In the genomic region with DNA sequence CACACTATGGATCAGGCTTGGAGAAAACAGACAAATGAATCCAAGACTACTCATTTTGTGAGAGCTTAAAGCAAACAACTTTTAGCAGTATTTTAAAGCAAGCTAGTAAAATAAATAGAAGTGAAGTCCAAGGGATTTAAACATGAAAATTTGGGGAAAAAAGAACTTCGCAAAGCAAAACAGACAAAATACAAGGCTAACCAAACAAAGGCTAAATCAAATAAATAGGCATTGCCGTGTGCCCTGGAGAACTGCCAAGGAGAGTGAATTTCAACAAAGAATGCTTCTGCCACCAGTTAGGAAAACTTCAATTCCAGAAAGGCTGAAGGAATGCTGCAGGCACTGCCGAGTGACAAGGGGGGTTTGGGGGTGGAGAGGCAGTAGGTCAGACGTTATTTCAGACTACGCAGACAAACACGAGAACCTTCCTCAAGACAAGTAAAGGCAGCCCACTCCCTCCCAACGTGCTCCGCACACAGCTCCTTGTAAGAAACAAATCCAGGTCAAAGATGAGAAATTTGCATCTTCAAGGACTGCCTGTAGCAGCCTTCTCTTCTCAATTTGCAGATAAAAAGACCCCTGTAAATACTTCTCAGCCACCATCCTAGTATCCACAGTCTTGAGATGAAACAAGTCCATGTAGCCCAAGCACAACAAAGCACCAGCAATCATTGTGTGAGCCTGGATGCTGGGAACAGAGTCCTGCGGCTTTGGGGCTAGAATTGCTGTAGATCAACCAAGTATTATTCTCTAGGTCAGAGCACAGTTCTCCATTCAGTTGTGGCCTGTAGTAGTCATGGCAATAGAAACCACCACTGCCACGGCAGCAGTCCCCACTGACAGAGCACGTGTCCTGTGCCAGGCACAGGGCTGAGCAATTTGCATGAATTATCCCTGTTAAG, we compare ENCODE assay signal across 7 cellular contexts. TPM values are rescaled to one million over a fixed set of nuclear protein-coding genes. Genes with fewer than 3 reads are reported as not detected.
DNase-seq lines count a peak whose midpoint lies in the region; ATAC-seq, FAIRE-seq and TF ChIP-seq lines count a peak whose summit lies in the region.

No MANE protein-coding gene starts in this region.

- H3K36me3 ChIP-seq in ascending aorta (no peaks in the 10 kb centered on the region), kidney (ENCODE audit: control insufficient read depth in 1 of 2, insufficient read depth in 2 of 2, low read length in 2 of 2) (no peaks in the 10 kb centered on the region), subcutaneous abdominal adipose tissue (ENCODE audit: control insufficient read depth in 5 of 5, insufficient read depth in 5 of 5, low read length in 5 of 5) (no peaks in the 10 kb centered on the region)

- no peak for TF ChIP-seq CTCF in ascending aorta (IDR thresholded peaks at IDR 0.05)
- TF ChIP-seq CTCF in kidney (IDR thresholded peaks at IDR 0.05; ENCODE audit: borderline replicate concordance, extremely low read depth, insufficient read depth): no peak

- H3K4me1 ChIP-seq in ascending aorta (peaks cover 0 to 23% of the 10 kb centered on the region in 2 donors), kidney (ENCODE audit: control insufficient read depth in 1 of 2, insufficient read depth in 1 of 2, low read depth in 1 of 2, low read length in 2 of 2) (peaks cover 0 to 5% of the 10 kb centered on the region in 2 donors), subcutaneous abdominal adipose tissue (ENCODE audit: control insufficient read depth in 5 of 5, insufficient read depth in 5 of 5, low read length in 5 of 5) (peaks cover 4 to 36% (median 26%) of the 10 kb centered on the region in 5 donors)

- H3K4me3 ChIP-seq in ascending aorta (peak overlapping the region in 1 of 2 donors; percentile 10), kidney (ENCODE audit: low read length in 2 of 2) (peak overlapping the region; percentile 30 to 33), subcutaneous abdominal adipose tissue (ENCODE audit: low read depth in 1 of 5, low read length in 5 of 5) (no peak overlapping the region)

- H3K27me3 ChIP-seq in ascending aorta: no peaks in the 10 kb centered on the region
- no peaks in the 10 kb centered on the region for H3K27me3 ChIP-seq in subcutaneous abdominal adipose tissue (ENCODE audit: control insufficient read depth in 5 of 5, insufficient read depth in 4 of 5, low read length in 5 of 5)

- intact Hi-C loops in ascending aorta (cut with DNase I) (loop anchor here (2.0 to 10.0 kb wide), 9 partner anchors 64 to 869 kb away; partner anchors contain the start of gene FOXN3), kidney (cut with DNase I) (loop anchor here (10.0 kb wide), 1 partner anchor 886 kb away; no protein-coding TSS in a partner anchor)

- H3K9me3 ChIP-seq in ascending aorta: no peaks in the 10 kb centered on the region
- H3K9me3 ChIP-seq in kidney (ENCODE audit: control insufficient read depth in 1 of 2, low read length in 2 of 2): no peaks in the 10 kb centered on the region
- H3K9me3 ChIP-seq in subcutaneous abdominal adipose tissue (ENCODE audit: control insufficient read depth in 5 of 5, low read length in 5 of 5): no peaks in the 10 kb centered on the region

- ATAC-seq in HG03469 (IDR thresholded peaks at IDR 0.05; ENCODE audit: unreplicated experiment): peak; percentile 53
- ATAC-seq in HG03521 (IDR thresholded peaks at IDR 0.05; ENCODE audit: unreplicated experiment): no peak
- no peak for ATAC-seq in GM19467 (IDR thresholded peaks at IDR 0.05; ENCODE audit: unreplicated experiment)

- in situ Hi-C loops in ACHN (cut with HindIII; ENCODE audit: low pct_ligation_motif_present, low pct_unique_long_range_greater_than_20kb, low sequenced_read_pairs): no loop called here

- DNase-seq in ascending aorta (ENCODE audit: low spot score in 2 of 2) (peak in 1 of 2 donors; percentile 71), kidney (no peak), ACHN (no peak)

- no peak for FAIRE-seq in kidney (lab: Jason Lieb, UNC)

- peak overlapping the region; percentile 37 to 48 for H3K27ac ChIP-seq in ascending aorta
- peak overlapping the region in 1 of 2 donors; percentile 54 for H3K27ac ChIP-seq in kidney (ENCODE audit: low read depth in 2 of 2, low read length in 2 of 2)
- peak overlapping the region; percentile 89 for H3K27ac ChIP-seq in subcutaneous abdominal adipose tissue (ENCODE audit: low read depth, low read length)

- peak overlapping the region in 1 of 2 donors; percentile 13 for H3K9ac ChIP-seq in kidney (ENCODE audit: low read length in 2 of 2)
- peak overlapping the region in 2 of 5 donors; percentile 54 to 72 for H3K9ac ChIP-seq in subcutaneous abdominal adipose tissue (ENCODE audit: low read length in 5 of 5)

RNA-seq across cellular contexts. Expression of gene EFCAB11, which starts 43.3 kb away (rescaled TPM):
- total RNA-seq in ascending aorta: not detected
- 8.9 TPM for total RNA-seq in kidney
- polyA plus RNA-seq in kidney (ENCODE audit: insufficient read depth, low read depth, low replicate concordance): 8.4 TPM

RNA-seq across cellular contexts. Expression of gene TDP1, which starts 44.5 kb away (rescaled TPM):
- total RNA-seq in ascending aorta (9.4 TPM), kidney (15.7 TPM)
- polyA plus RNA-seq in kidney (ENCODE audit: insufficient read depth, low read depth, low replicate concordance): 4.8 TPM

Comparison
In these comparisons a context has a peak if more than half of its experiments do, and no peak if none do; other contexts are left out.
1. H3K4me3 ChIP-seq: peak in kidney (2 of 2); none in subcutaneous abdominal adipose tissue (0 of 5).